In the genomic region with DNA sequence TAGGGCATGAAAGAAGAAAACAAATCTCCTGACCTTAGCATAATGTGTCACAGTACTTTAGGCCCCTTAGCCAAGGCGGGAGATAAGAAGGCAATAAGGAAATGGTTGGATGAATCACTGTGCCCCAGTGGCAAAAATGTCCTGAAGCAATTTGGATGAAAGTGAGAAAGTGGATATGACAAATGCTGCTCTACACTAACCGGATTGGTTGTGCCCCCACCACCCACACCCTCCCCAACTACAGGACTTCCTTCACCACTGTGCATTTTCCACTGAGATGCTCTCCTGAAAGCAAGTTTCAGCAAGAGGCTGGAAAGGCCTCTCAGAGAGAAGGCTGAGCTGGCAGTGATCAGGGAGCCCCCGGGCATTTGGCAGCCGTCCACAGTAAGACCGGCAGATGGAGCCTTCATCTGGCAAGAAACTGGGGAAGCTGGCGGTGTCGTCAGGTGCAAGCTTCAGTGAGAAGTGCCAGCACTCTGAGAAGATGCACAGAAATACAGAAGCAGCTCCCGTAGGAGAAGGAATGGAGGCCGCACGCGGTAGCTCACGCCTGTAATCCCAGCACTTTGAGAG, we compare ENCODE assay signal across 9 cellular contexts.
DNase-seq lines count a peak whose midpoint lies in the region; ATAC-seq and TF ChIP-seq lines count a peak whose summit lies in the region.
"Had no signal": no experiment of that assay in that cellular context is flagged by ENCODE, and none has a peak within 500 bp of the region (broad histone marks: within the 10 kb centered on the region; RNA-seq: fewer than 3 reads in every experiment).

No MANE protein-coding gene starts in this region.

- no peak overlapping the region for H2AK5ac ChIP-seq in trophoblast cell (ENCODE audit: low read length)

- H3K9me2 ChIP-seq in HCT116 (ENCODE audit: insufficient read depth) = no peaks in the 10 kb centered on the region

- H3K23ac ChIP-seq in trophoblast cell (ENCODE audit: low read length) = no peak overlapping the region

- peak; percentile 83 for DNase-seq in AG08395 (ENCODE audit: low spot score)
- peak; percentile 95 for DNase-seq in HCT116 (ENCODE audit: low read depth, low spot score)
- peak; percentile 95 for DNase-seq in RWPE1 (ENCODE audit: low spot score)
- DNase-seq in trophoblast cell = peak; percentile 72 to 76
- DNase-seq in NCI-H510A treated with DMSO at 0.1 percent for 48 hours (lab: John Stamatoyannopoulos, UW) = no peak

- POLR2A ChIA-PET in HCT116 (lab: Charles Lee) (interaction anchor here (0.7 to 1.4 kb wide), 5 partner anchors 12 to 201 kb away, joined by 3 to 5 read pairs (median 4); no protein-coding TSS in a partner anchor), RWPE1 (lab: Yijun Ruan, JAX; ENCODE audit: low non-redundant PET) (interaction anchor here (0.6 kb wide), 1 partner anchor 33 kb away, joined by 9 read pairs; no protein-coding TSS in a partner anchor)

- CTCF ChIA-PET in HCT116 (lab: Charles Lee) (no interaction called here), RWPE1 (lab: Yijun Ruan, JAX) (interaction anchor here (0.6 kb wide), 1 partner anchor 65 kb away, joined by 3 read pairs; no protein-coding TSS in a partner anchor)

- WGBS in ectodermal cell, 2 experiments = 86 to 88% methylated on average over 12 of the region's 12 CpGs
- WGBS in trophoblast cell (ENCODE audit: extremely low coverage, insufficient coverage, insufficient read length) = no CpG with 5 or more reads among the region's 12 CpGs

- TF ChIP-seq POLR2A in HCT116 (IDR thresholded peaks at IDR 0.05; ENCODE audit: borderline replicate concordance, extremely low read depth, insufficient read depth, insufficient read length) = no peak

- no peak overlapping the region for H4K12ac ChIP-seq in trophoblast cell (ENCODE audit: low read depth, low read length)

- H3K79me2 ChIP-seq in HCT116 (ENCODE audit: insufficient read depth, low read length) (no peaks in the 10 kb centered on the region), trophoblast cell (ENCODE audit: control insufficient read depth, insufficient read depth, low read length, poor library complexity) (no peaks in the 10 kb centered on the region)

- RAD21 ChIA-PET in HCT116 (lab: Charles Lee; ENCODE audit: low non-redundant PET in 1 of 2, low total read pairs in 2 of 2, uncharacterized antibody in 2 of 2, unreplicated experiment in 2 of 2) = no interaction called here

- peak overlapping the region; percentile 88 for H3K27ac ChIP-seq in HCT116 (ENCODE audit: low read depth, low read length)
- peak overlapping the region; percentile 98 for H3K27ac ChIP-seq in RWPE1
- H3K27ac ChIP-seq in ectodermal cell (ENCODE audit: insufficient read depth, low read depth, low read length, poor library complexity, severe bottlenecking) = peak overlapping the region; percentile 13
- no peak overlapping the region for H3K27ac ChIP-seq in trophoblast cell (ENCODE audit: low read depth, low read length)
- H3K27ac ChIP-seq: cardiac muscle cell had no signal

- H4K8ac ChIP-seq in trophoblast cell (ENCODE audit: low read depth, low read length) = no peak overlapping the region

- peak overlapping the region; percentile 42 to 54 for H3K4me3 ChIP-seq in HCT116 (replicated peaks in 1 of 2; ENCODE audit: low read depth in 1 of 2, low read length in 2 of 2)
- no peak overlapping the region for H3K4me3 ChIP-seq in ectodermal cell (ENCODE audit: insufficient read depth, low read depth, low read length)
- H3K4me3 ChIP-seq in trophoblast cell (ENCODE audit: low read depth, low read length) = no peak overlapping the region
- H3K4me3 ChIP-seq: cardiac muscle cell had no signal

- TF ChIP-seq RAD21 in HCT116 (IDR thresholded peaks at IDR 0.05; ENCODE audit: low read depth) = peak; percentile 29; the same call in 1 of the 2 replicates

- H3K9me3 ChIP-seq in HCT116 (ENCODE audit: control insufficient read depth in 1 of 2, insufficient read depth in 1 of 2, low read depth in 1 of 2, low read length in 2 of 2) = no peaks in the 10 kb centered on the region
- H3K9me3 ChIP-seq in ectodermal cell (ENCODE audit: control insufficient read depth, low read length) = no peaks in the 10 kb centered on the region
- no peaks in the 10 kb centered on the region for H3K9me3 ChIP-seq in trophoblast cell (ENCODE audit: insufficient read depth, low read depth, low read length)

- no peaks in the 10 kb centered on the region for H3K79me1 ChIP-seq in trophoblast cell (ENCODE audit: low read length)

- no peak overlapping the region for H2BK12ac ChIP-seq in trophoblast cell (ENCODE audit: low read length)

- H3K9ac ChIP-seq in HCT116 (ENCODE audit: low read length) (peak overlapping the region; percentile 53), trophoblast cell (ENCODE audit: low read length) (no peak overlapping the region)

- no peak overlapping the region for H3K18ac ChIP-seq in trophoblast cell (ENCODE audit: low read length)

- H3K27me3 ChIP-seq in HCT116 (ENCODE audit: insufficient read depth, low read length) = no peaks in the 10 kb centered on the region
- H3K27me3 ChIP-seq in ectodermal cell (ENCODE audit: control insufficient read depth, insufficient read depth, low read length, poor library complexity, severe bottlenecking) = no peaks in the 10 kb centered on the region
- H3K27me3 ChIP-seq in trophoblast cell (ENCODE audit: insufficient read depth, low read length) = no peaks in the 10 kb centered on the region
- H3K27me3 ChIP-seq: cardiac muscle cell had no signal

- no peak overlapping the region for H2AFZ ChIP-seq in HCT116 (ENCODE audit: low read depth, low read length, poor library complexity, severe bottlenecking)
- H2AFZ ChIP-seq in trophoblast cell (ENCODE audit: insufficient read depth, low read length, poor library complexity) = no peak overlapping the region

- no peak overlapping the region for H3K14ac ChIP-seq in trophoblast cell (ENCODE audit: low read length)

- H3K4me2 ChIP-seq in HCT116 (ENCODE audit: low read length) = peak overlapping the region; percentile 77
- no peak overlapping the region for H3K4me2 ChIP-seq in trophoblast cell (ENCODE audit: low read length)

- H3K36me3 ChIP-seq in HCT116 (ENCODE audit: control insufficient read depth in 1 of 2, insufficient read depth in 2 of 2, low read length in 2 of 2) (no peaks in the 10 kb centered on the region), ectodermal cell (ENCODE audit: control insufficient read depth, insufficient read depth, low read length) (no peaks in the 10 kb centered on the region), trophoblast cell (ENCODE audit: control insufficient read depth in 1 of 2, insufficient read depth in 2 of 2, low read length in 2 of 2) (no peaks in the 10 kb centered on the region)
- H3K36me3 ChIP-seq: cardiac muscle cell had no signal

- BruUV-seq in HCT116 (replicated peaks; lab: Mats Ljungman, UMichigan) = no TSS peak

- H2BK120ac ChIP-seq in trophoblast cell (ENCODE audit: insufficient read depth, low read length, poor library complexity) = no peak overlapping the region

- TF ChIP-seq CTCF in HCT116 (IDR thresholded peaks at IDR 0.05 in 2 of 3, conservative IDR thresholded peaks at IDR 0.05 in 1 of 3; ENCODE audit: borderline replicate concordance in 1 of 3, insufficient read depth in 1 of 3, low read depth in 2 of 3, low read length in 2 of 3) (no peak; a peak in 1 of 6 replicates), RWPE1 (conservative IDR thresholded peaks at IDR 0.05; ENCODE audit: low read depth) (no peak)

- intact Hi-C loops in HCT116 (cut with micrococcal nuclease) = no loop called here

- no peak overlapping the region for H4K91ac ChIP-seq in trophoblast cell (ENCODE audit: low read depth, low read length)

- no peaks in the 10 kb centered on the region for H4K20me1 ChIP-seq in HCT116 (ENCODE audit: insufficient read depth)

- no peak overlapping the region for H2BK5ac ChIP-seq in trophoblast cell (ENCODE audit: low read depth, low read length, poor library complexity)

- ATAC-seq in HCT116 (peak; percentile 82), HG02642 (IDR thresholded peaks at IDR 0.05; ENCODE audit: poor library complexity, unreplicated experiment) (no peak), GM19463 (IDR thresholded peaks at IDR 0.05; ENCODE audit: unreplicated experiment) (no peak)

- peaks cover 44 to 55% of the 10 kb centered on the region in 2 experiments for H3K4me1 ChIP-seq in HCT116 (ENCODE audit: control insufficient read depth in 1 of 2, insufficient read depth in 2 of 2, low read length in 2 of 2)
- no peaks in the 10 kb centered on the region for H3K4me1 ChIP-seq in ectodermal cell (ENCODE audit: control insufficient read depth, insufficient read depth, low read length)
- H3K4me1 ChIP-seq in trophoblast cell (ENCODE audit: control insufficient read depth in 1 of 2, insufficient read depth in 2 of 2, low read length in 2 of 2) = peaks cover 4% of the 10 kb centered on the region in 2 experiments

- no peak overlapping the region for H3K4ac ChIP-seq in trophoblast cell (ENCODE audit: low read depth, low read length)

TF ChIP-seq in HCT116, 20 proteins besides CTCF, POLR2A, EP300 and RAD21 (continues in another document):
- peak; percentile 95 for TF ChIP-seq SP1 (IDR thresholded peaks at IDR 0.05; ENCODE audit: low read depth)
- TF ChIP-seq ATF3 (IDR thresholded peaks at IDR 0.05) = no peak; the same call in 1 of the 2 replicates
- peak; percentile 80 for TF ChIP-seq POLR2AphosphoS5 (IDR thresholded peaks at IDR 0.05; ENCODE audit: low read depth, low read length)
- peak; percentile 96 for TF ChIP-seq JUND (IDR thresholded peaks at IDR 0.05)
- no peak for TF ChIP-seq ZFX (IDR thresholded peaks at IDR 0.05)
- peak; percentile 92 for TF ChIP-seq FOSL1 (IDR thresholded peaks at IDR 0.05; ENCODE audit: low read depth)

Comparison
In these comparisons a context has a peak if more than half of its experiments do, and no peak if none do; other contexts are left out.
1. H3K4me3 ChIP-seq: peak in HCT116 (2 of 2); none in ectodermal cell (single experiment) and trophoblast cell (single experiment).